ENCODE assay signal across 16 cellular contexts in the genomic region with DNA sequence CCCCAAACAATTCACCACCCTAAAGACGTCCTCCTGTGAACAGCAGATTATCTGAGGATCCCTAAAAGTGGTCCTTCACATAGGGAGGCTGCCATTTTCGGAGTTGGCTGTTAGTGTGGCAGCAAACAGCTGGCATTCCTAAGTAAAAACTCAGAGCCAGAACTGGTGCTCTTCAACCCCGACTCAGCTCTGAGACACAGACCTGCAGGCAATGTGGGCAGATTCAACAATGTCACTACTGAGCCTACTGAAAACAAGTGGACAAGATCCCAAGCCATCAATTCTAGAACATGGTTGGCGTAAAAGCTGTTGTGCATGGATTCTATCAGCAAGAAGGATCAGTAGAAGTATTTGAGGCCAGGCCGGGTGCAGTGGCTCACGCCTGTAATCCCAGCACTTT.
DNase-seq lines count a peak whose midpoint lies in the region; TF ChIP-seq lines count a peak whose summit lies in the region.
"Had no signal": no experiment of that assay in that cellular context is flagged by ENCODE, and none has a peak within 500 bp of the region (broad histone marks: within the 10 kb centered on the region; RNA-seq: fewer than 3 reads in every experiment).

No MANE protein-coding gene starts in this region.

- no peak overlapping the region for H3K27ac ChIP-seq in spleen
- H3K27ac ChIP-seq: BLaER1 treated with 17β-estradiol and CSF1 and Interleukin-3, amounts not matched to agents 10 nM and 100 nM; HL-60 had no signal

- intact Hi-C loops in spleen (cut with DNase I; ENCODE audit: low total_unique reads) (no loop called here), head of caudate nucleus (cut with DNase I) (no loop called here)

- H3K4me1 Mint-ChIP-seq in chondrocyte (ENCODE audit: low read depth): peaks cover 8% of the 10 kb centered on the region

- peaks cover 0 to 8% (median 0%) of the 10 kb centered on the region in 6 donors for H3K4me1 ChIP-seq in spleen
- H3K4me1 ChIP-seq: HAP-1 had no signal

- H3K27me3 Mint-ChIP-seq in chondrocyte (ENCODE audit: low read depth): no peaks in the 10 kb centered on the region
- H3K27me3 Mint-ChIP-seq: CD4-positive, CD25-positive, alpha-beta regulatory T cell had no signal

- no peak overlapping the region for H3K27ac Mint-ChIP-seq in chondrocyte (ENCODE audit: unreplicated experiment)

- DNase-seq in EH (ENCODE audit: low read depth) (peak; percentile 7), chondrocyte (ENCODE audit: low spot score) (peak; percentile 9), myocyte (ENCODE audit: low read depth) (peak; percentile 66), spleen (peak; percentile 1), erythroblast (lab: John Stamatoyannopoulos, UW) (no peak), head of caudate nucleus (no peak)
- no peak for DNase-seq in stimulated activated CD4-positive, alpha-beta T cell treated with anti-CD3 and anti-CD28 coated beads, Interleukin-4, amount 100 ng/mL, for 1 hour
- DNase-seq: 8988T; Calu3; CD4-positive, CD25-positive, alpha-beta regulatory T cell; DMS79; EL had no signal

- 91 to 97% (median 94%) methylated on average over 6 of the region's 6 CpGs for WGBS in spleen, 5 donors

- TF ChIP-seq POLR2A in spleen (IDR thresholded peaks at IDR 0.05): no peak
- TF ChIP-seq POLR2A in erythroblast (IDR thresholded peaks at IDR 0.05; ENCODE audit: low read length): no peak

- no peak overlapping the region for H3K4me3 ChIP-seq in spleen
- H3K4me3 ChIP-seq: BLaER1 treated with 17β-estradiol and CSF1 and Interleukin-3, amounts not matched to agents 10 nM and 100 nM; HAP-1; K562 had no signal

- peaks cover 4% of the 10 kb centered on the region for H3K9me3 Mint-ChIP-seq in chondrocyte (ENCODE audit: low read depth)

- H3K36me3 ChIP-seq in spleen: peaks cover 0 to 36% (median 0%) of the 10 kb centered on the region in 6 donors
- H3K36me3 ChIP-seq: HAP-1 had no signal

- no peaks in the 10 kb centered on the region for H3K27me3 ChIP-seq in spleen (replicated peaks in 1 of 7)
- H3K27me3 ChIP-seq: BLaER1 treated with 17β-estradiol and CSF1 and Interleukin-3, amounts not matched to agents 10 nM and 100 nM had no signal

- no peak overlapping the region for H3K4me3 Mint-ChIP-seq in chondrocyte (ENCODE audit: unreplicated experiment)
- H3K4me3 Mint-ChIP-seq: CD4-positive, CD25-positive, alpha-beta regulatory T cell had no signal

- TF ChIP-seq CTCF in chondrocyte (IDR thresholded peaks at IDR 0.05): no peak
- TF ChIP-seq CTCF in spleen (IDR thresholded peaks at IDR 0.05 in 8 of 11, conservative IDR thresholded peaks at IDR 0.05 in 3 of 11): no peak

- peaks cover 0 to 6% (median 0%) of the 10 kb centered on the region in 8 donors for H3K9me3 ChIP-seq in spleen
- H3K9me3 ChIP-seq: HAP-1 had no signal

- H3K36me3 Mint-ChIP-seq in chondrocyte (ENCODE audit: low read depth): no peaks in the 10 kb centered on the region

Comparison
In these comparisons a context has a peak if more than half of its experiments do, and no peak if none do; other contexts are left out.
1. DNase-seq: peak in EH (single experiment), chondrocyte (single experiment), myocyte (single experiment) and spleen (single experiment); none in stimulated activated CD4-positive, alpha-beta T cell treated with anti-CD3 and anti-CD28 coated beads, Interleukin-4, amount 100 ng/mL, for 1 hour (single experiment), erythroblast (0 of 2) and head of caudate nucleus (0 of 42).